Comparison of ENCODE assay signal across 28 cellular contexts in genomic region chr11:6567371-6567745, GRCh38. TPM values are rescaled to one million over a fixed set of nuclear protein-coding genes. Genes with fewer than 3 reads are reported as not detected.
DNase-seq lines count a peak whose midpoint lies in the region; ATAC-seq and TF ChIP-seq lines count a peak whose summit lies in the region.
"Had no signal": no experiment of that assay in that cellular context is flagged by ENCODE, and none has a peak within 500 bp of the region (broad histone marks: within the 10 kb centered on the region; RNA-seq: fewer than 3 reads in every experiment).

No MANE protein-coding gene starts in this region.

- H3K4me3 ChIP-seq in GM23338 (no peak overlapping the region), left ventricle myocardium inferior (no peak overlapping the region), prostate gland (no peak overlapping the region)
- H3K4me3 ChIP-seq: left lung, upper lobe of left lung had no signal

- CTCF ChIA-PET in activated CD8-positive, alpha-beta T cell treated with anti-CD3 and anti-CD28 coated beads, Interleukin-2, amount 10 ng/mL, durations not matched to agents 7 days and 5 days (lab: Charles Lee), result no interaction called here
- CTCF ChIA-PET in activated CD8-positive, alpha-beta T cell treated with anti-CD3 and anti-CD28 coated beads for 36 hours (lab: Charles Lee), result no interaction called here

- H3K9me3 ChIP-seq in left ventricle myocardium inferior (replicated peaks), result no peaks in the 10 kb centered on the region
- H3K9me3 ChIP-seq in prostate gland, result no peaks in the 10 kb centered on the region
- H3K9me3 ChIP-seq: left lung, upper lobe of left lung had no signal

- TF ChIP-seq CTCF in activated CD8-positive, alpha-beta T cell treated with anti-CD3 and anti-CD28 coated beads for 36 hours (IDR thresholded peaks at IDR 0.05), result no peak
- TF ChIP-seq CTCF in GM23338 (conservative IDR thresholded peaks at IDR 0.05; ENCODE audit: low read depth in 2 of 2), result no peak
- no peak for TF ChIP-seq CTCF in left ventricle myocardium inferior (IDR thresholded peaks at IDR 0.05; ENCODE audit: borderline replicate concordance)
- no peak for TF ChIP-seq CTCF in prostate gland (IDR thresholded peaks at IDR 0.05)

- no peak overlapping the region for H2AFZ ChIP-seq in GM23338

- peaks cover 6% of the 10 kb centered on the region; the same call in 1 of the 2 replicates for H3K4me1 ChIP-seq in GM23338 (ENCODE audit: insufficient read depth)
- peaks cover 34% of the 10 kb centered on the region for H3K4me1 ChIP-seq in left ventricle myocardium inferior
- H3K4me1 ChIP-seq in prostate gland (replicated peaks), result no peaks in the 10 kb centered on the region
- H3K4me1 ChIP-seq: left lung had no signal

- H4K20me1 ChIP-seq in GM23338 (replicated peaks; ENCODE audit: insufficient read depth), result no peaks in the 10 kb centered on the region

- no peak overlapping the region for H3K4me3 Mint-ChIP-seq in activated CD8-positive, alpha-beta T cell treated with anti-CD3 and anti-CD28 coated beads, Interleukin-2, amount 10 ng/mL, durations not matched to agents 7 days and 5 days
- H3K4me3 Mint-ChIP-seq in activated CD8-positive, alpha-beta T cell treated with anti-CD3 and anti-CD28 coated beads for 36 hours, result no peak overlapping the region
- no peak overlapping the region for H3K4me3 Mint-ChIP-seq in GM23338
- H3K4me3 Mint-ChIP-seq: activated CD4-positive, alpha-beta memory T cell treated with anti-CD3 and anti-CD28 coated beads for 36 hours; activated naive CD8-positive, alpha-beta T cell; IgD-negative memory B cell; naive thymus-derived CD4-positive, alpha-beta T cell; stimulated activated naive B cell treated with anti-CD40 and anti-IgM and Interleukin-4, amounts not matched to agents 10 μg/mL and 1 μg/mL and 100 μg/mL, for 72 hours; T-helper 17 cell had no signal

- TF ChIP-seq POLR2A in prostate gland (IDR thresholded peaks at IDR 0.05), result no peak

- no peak overlapping the region for H3K4me2 ChIP-seq in GM23338

- POLR2A ChIA-PET in activated CD8-positive, alpha-beta T cell treated with anti-CD3 and anti-CD28 coated beads, Interleukin-2, amount 10 ng/mL, durations not matched to agents 7 days and 5 days (lab: Charles Lee), result interaction anchor here (0.6 kb wide), 1 partner anchor 36 kb away, joined by 3 read pairs; no protein-coding TSS in a partner anchor
- POLR2A ChIA-PET in activated CD8-positive, alpha-beta T cell treated with anti-CD3 and anti-CD28 coated beads for 36 hours (lab: Charles Lee), result interaction anchor here (0.6 kb wide), 1 partner anchor 286 kb away, joined by 3 read pairs; no protein-coding TSS in a partner anchor

- no peaks in the 10 kb centered on the region for H3K27me3 Mint-ChIP-seq in activated CD8-positive, alpha-beta T cell treated with anti-CD3 and anti-CD28 coated beads, Interleukin-2, amount 10 ng/mL, durations not matched to agents 7 days and 5 days (ENCODE audit: low read depth)
- H3K27me3 Mint-ChIP-seq in activated CD8-positive, alpha-beta T cell treated with anti-CD3 and anti-CD28 coated beads for 36 hours, result no peaks in the 10 kb centered on the region
- H3K27me3 Mint-ChIP-seq in GM23338 (ENCODE audit: insufficient read depth, low read depth, poor library complexity), result peaks cover 14% of the 10 kb centered on the region
- H3K27me3 Mint-ChIP-seq: activated CD4-positive, alpha-beta memory T cell treated with anti-CD3 and anti-CD28 coated beads for 36 hours; activated naive CD8-positive, alpha-beta T cell; IgD-negative memory B cell; naive thymus-derived CD4-positive, alpha-beta T cell; stimulated activated naive B cell treated with anti-CD40 and anti-IgM and Interleukin-4, amounts not matched to agents 10 μg/mL and 1 μg/mL and 100 μg/mL, for 72 hours; T-helper 17 cell had no signal

- no peak overlapping the region for H3K27ac ChIP-seq in GM23338 (ENCODE audit: low read depth)
- H3K27ac ChIP-seq in left ventricle myocardium inferior (replicated peaks), result peak overlapping the region; percentile 51
- no peak overlapping the region for H3K27ac ChIP-seq in prostate gland
- H3K27ac ChIP-seq: epithelial cell of prostate, left lung, upper lobe of left lung had no signal

- ATAC-seq in activated CD8-positive, alpha-beta T cell treated with anti-CD3 and anti-CD28 coated beads, Interleukin-2, amount 10 ng/mL, durations not matched to agents 7 days and 5 days, result no peak
- no peak for ATAC-seq in activated CD8-positive, alpha-beta T cell treated with anti-CD3 and anti-CD28 coated beads for 36 hours
- no peak for ATAC-seq in GM23338
- ATAC-seq: left lung; PC-3; stimulated activated naive B cell treated with anti-CD40 and anti-IgM and Interleukin-4, amounts not matched to agents 10 μg/mL and 1 μg/mL and 100 μg/mL, for 72 hours; T-helper 17 cell had no signal

- no peaks in the 10 kb centered on the region for H3K36me3 ChIP-seq in GM23338 (ENCODE audit: insufficient read depth)
- no peaks in the 10 kb centered on the region for H3K36me3 ChIP-seq in left ventricle myocardium inferior
- no peaks in the 10 kb centered on the region for H3K36me3 ChIP-seq in prostate gland
- H3K36me3 ChIP-seq: upper lobe of left lung had no signal

- DNase-seq in activated CD8-positive, alpha-beta T cell treated with anti-CD3 and anti-CD28 coated beads, Interleukin-2, amount 10 ng/mL, durations not matched to agents 7 days and 5 days, result peak; percentile 11
- DNase-seq in activated CD8-positive, alpha-beta T cell treated with anti-CD3 and anti-CD28 coated beads for 36 hours, result no peak
- no peak for DNase-seq in GM23338 (ENCODE audit: low spot score)
- no peak for DNase-seq in left ventricle myocardium inferior
- DNase-seq in prostate gland (ENCODE audit: low spot score), result peak; percentile 33
- no peak for DNase-seq in activated naive CD4-positive, alpha-beta T cell treated with Interleukin-2 at 50 U/mL for 16 hours
- no peak for DNase-seq in NCI-H1930 (lab: John Stamatoyannopoulos, UW)
- no peak for DNase-seq in NCI-H345 (lab: John Stamatoyannopoulos, UW)
- DNase-seq: 8988T; activated CD4-positive, alpha-beta memory T cell treated with anti-CD3 and anti-CD28 coated beads for 36 hours; activated CD4-positive, alpha-beta T cell treated with anti-CD3 and anti-CD28 coated beads for 1 hour; COR-L47; cortex of kidney; effector memory CD4-positive, alpha-beta T cell; GDM1; left lung; naive thymus-derived CD4-positive, alpha-beta T cell; NCI-H1092 treated with DMSO at 0.1 percent for 48 hours; NCI-H1694 treated with DMSO at 0.1 percent for 48 hours; NCI-H524; NK-92 treated with Interleukin-12 subunit alpha and Interleukin-12 subunit beta, amount 100 ng/mL, for 24 hours; PC-3; stimulated activated naive B cell treated with anti-CD40 and anti-IgM and Interleukin-4, amounts not matched to agents 10 μg/mL and 1 μg/mL and 100 μg/mL, for 72 hours; T-helper 17 cell; upper lobe of left lung had no signal

- intact Hi-C loops in activated CD8-positive, alpha-beta T cell treated with anti-CD3 and anti-CD28 coated beads for 36 hours (cut with micrococcal nuclease), result no loop called here
- intact Hi-C loops in left ventricle myocardium inferior (cut with micrococcal nuclease), result no loop called here
- intact Hi-C loops in prostate gland (cut with DNase I), result no loop called here

- no peaks in the 10 kb centered on the region for H3K4me1 Mint-ChIP-seq in activated CD8-positive, alpha-beta T cell treated with anti-CD3 and anti-CD28 coated beads, Interleukin-2, amount 10 ng/mL, durations not matched to agents 7 days and 5 days (ENCODE audit: low read depth)
- H3K4me1 Mint-ChIP-seq in activated CD8-positive, alpha-beta T cell treated with anti-CD3 and anti-CD28 coated beads for 36 hours (ENCODE audit: low read depth), result no peaks in the 10 kb centered on the region
- peaks cover 27% of the 10 kb centered on the region for H3K4me1 Mint-ChIP-seq in GM23338

- peaks cover 13% of the 10 kb centered on the region for H3K36me3 Mint-ChIP-seq in activated CD8-positive, alpha-beta T cell treated with anti-CD3 and anti-CD28 coated beads, Interleukin-2, amount 10 ng/mL, durations not matched to agents 7 days and 5 days (ENCODE audit: low read depth)
- peaks cover 12% of the 10 kb centered on the region for H3K36me3 Mint-ChIP-seq in activated CD8-positive, alpha-beta T cell treated with anti-CD3 and anti-CD28 coated beads for 36 hours (ENCODE audit: low read depth)
- peaks cover 3% of the 10 kb centered on the region; the same call in 1 of the 3 replicates for H3K36me3 Mint-ChIP-seq in GM23338 (ENCODE audit: low read depth)
- H3K36me3 Mint-ChIP-seq: activated CD4-positive, alpha-beta memory T cell treated with anti-CD3 and anti-CD28 coated beads for 36 hours had no signal

- H3K27ac Mint-ChIP-seq in activated CD8-positive, alpha-beta T cell treated with anti-CD3 and anti-CD28 coated beads, Interleukin-2, amount 10 ng/mL, durations not matched to agents 7 days and 5 days, result no peak overlapping the region
- no peak overlapping the region for H3K27ac Mint-ChIP-seq in activated CD8-positive, alpha-beta T cell treated with anti-CD3 and anti-CD28 coated beads for 36 hours
- H3K27ac Mint-ChIP-seq in GM23338, result peak overlapping the region; percentile 53; the same call in 1 of the 2 replicates
- H3K27ac Mint-ChIP-seq: activated CD4-positive, alpha-beta memory T cell treated with anti-CD3 and anti-CD28 coated beads for 36 hours; activated naive CD8-positive, alpha-beta T cell; IgD-negative memory B cell; naive thymus-derived CD4-positive, alpha-beta T cell; stimulated activated naive B cell treated with anti-CD40 and anti-IgM and Interleukin-4, amounts not matched to agents 10 μg/mL and 1 μg/mL and 100 μg/mL, for 72 hours; T-helper 17 cell had no signal

- H3K27me3 ChIP-seq in GM23338 (ENCODE audit: insufficient read depth) (peaks cover 10% of the 10 kb centered on the region; the same call in 1 of the 2 replicates), left ventricle myocardium inferior (ENCODE audit: low read depth) (no peaks in the 10 kb centered on the region), prostate gland (replicated peaks; ENCODE audit: insufficient read depth) (no peaks in the 10 kb centered on the region)
- H3K27me3 ChIP-seq: upper lobe of left lung had no signal

- no peaks in the 10 kb centered on the region for H3K9me3 Mint-ChIP-seq in activated CD8-positive, alpha-beta T cell treated with anti-CD3 and anti-CD28 coated beads, Interleukin-2, amount 10 ng/mL, durations not matched to agents 7 days and 5 days (ENCODE audit: insufficient read depth)
- no peaks in the 10 kb centered on the region for H3K9me3 Mint-ChIP-seq in activated CD8-positive, alpha-beta T cell treated with anti-CD3 and anti-CD28 coated beads for 36 hours
- no peaks in the 10 kb centered on the region for H3K9me3 Mint-ChIP-seq in GM23338
- H3K9me3 Mint-ChIP-seq: activated CD4-positive, alpha-beta memory T cell treated with anti-CD3 and anti-CD28 coated beads for 36 hours; IgD-negative memory B cell; naive thymus-derived CD4-positive, alpha-beta T cell; stimulated activated naive B cell treated with anti-CD40 and anti-IgM and Interleukin-4, amounts not matched to agents 10 μg/mL and 1 μg/mL and 100 μg/mL, for 72 hours had no signal

- H3K79me2 ChIP-seq in GM23338 (replicated peaks; ENCODE audit: insufficient read depth), result no peaks in the 10 kb centered on the region

- no peaks in the 10 kb centered on the region for H3F3A ChIP-seq in GM23338 (replicated peaks; ENCODE audit: low read depth)

- 74% methylated on average over 7 of the region's 7 CpGs for WGBS in prostate gland

- H3K9me2 ChIP-seq in GM23338 (ENCODE audit: insufficient read depth), result no peaks in the 10 kb centered on the region

RNA-seq across cellular contexts. Expression of gene RRP8, which starts 36.1 kb away (rescaled TPM):
- total RNA-seq in activated CD8-positive, alpha-beta T cell treated with anti-CD3 and anti-CD28 coated beads, Interleukin-2, amount 10 ng/mL, durations not matched to agents 7 days and 5 days, result 10 to 100 TPM; 28.6 to 29.8 TPM
- 10 to 100 TPM; 39.6 to 43.1 TPM for total RNA-seq in activated CD8-positive, alpha-beta T cell treated with anti-CD3 and anti-CD28 coated beads for 36 hours
- total RNA-seq in GM23338 (2014; rRNA removed; shearing (Covaris generic)), result 7.4 and 9.8 TPM in 2 replicates
- polyA plus RNA-seq in GM23338 (2016; fragmentation: Nextera tagmentation; extraction: Ambion mirVana), result 13.5 and 13.7 TPM in 2 replicates
- total RNA-seq in left ventricle myocardium inferior (19.2 TPM), prostate gland (10 to 100 TPM; 16.4 to 16.6 TPM)

RNA-seq across cellular contexts. Expression of gene ILK, which starts 36.2 kb away (rescaled TPM):
- 100 to 1,000 TPM; 195 to 197 TPM for total RNA-seq in activated CD8-positive, alpha-beta T cell treated with anti-CD3 and anti-CD28 coated beads, Interleukin-2, amount 10 ng/mL, durations not matched to agents 7 days and 5 days
- total RNA-seq in activated CD8-positive, alpha-beta T cell treated with anti-CD3 and anti-CD28 coated beads for 36 hours, result 10 to 100 TPM; 70.6 to 71.7 TPM
- total RNA-seq in GM23338 (2014; rRNA removed; shearing (Covaris generic)), result 75.1 and 91.0 TPM in 2 replicates
- 62.6 and 64.5 TPM in 2 replicates for polyA plus RNA-seq in GM23338 (2016; fragmentation: Nextera tagmentation; extraction: Ambion mirVana)
- total RNA-seq in left ventricle myocardium inferior, result 192 TPM
- total RNA-seq in prostate gland, result 100 to 1,000 TPM; 172 to 195 TPM

RNA-seq across cellular contexts. Expression of gene TAF10, which starts 44.7 kb away (rescaled TPM):
- total RNA-seq in activated CD8-positive, alpha-beta T cell treated with anti-CD3 and anti-CD28 coated beads, Interleukin-2, amount 10 ng/mL, durations not matched to agents 7 days and 5 days, result 100 to 1,000 TPM; 140 to 156 TPM
- 100 to 1,000 TPM; 151 to 160 TPM for total RNA-seq in activated CD8-positive, alpha-beta T cell treated with anti-CD3 and anti-CD28 coated beads for 36 hours
- 102 and 108 TPM in 2 replicates for total RNA-seq in GM23338 (2014; rRNA removed; shearing (Covaris generic))
- 253 and 277 TPM in 2 replicates for polyA plus RNA-seq in GM23338 (2016; fragmentation: Nextera tagmentation; extraction: Ambion mirVana)
- 106 TPM for total RNA-seq in left ventricle myocardium inferior
- total RNA-seq in prostate gland, result 100 to 1,000 TPM; 130 to 193 TPM

RNA-seq across cellular contexts. Expression of gene TPP1, which starts 51.9 kb away (rescaled TPM):
- total RNA-seq in activated CD8-positive, alpha-beta T cell treated with anti-CD3 and anti-CD28 coated beads, Interleukin-2, amount 10 ng/mL, durations not matched to agents 7 days and 5 days, result 10 to 100 TPM; 74.1 to 78.9 TPM
- 10 to 100 TPM; 28.1 to 31.4 TPM for total RNA-seq in activated CD8-positive, alpha-beta T cell treated with anti-CD3 and anti-CD28 coated beads for 36 hours
- total RNA-seq in GM23338 (2014; rRNA removed; shearing (Covaris generic)), result 49.7 and 73.5 TPM in 2 replicates
- polyA plus RNA-seq in GM23338 (2016; fragmentation: Nextera tagmentation; extraction: Ambion mirVana), result 18.7 and 21.7 TPM in 2 replicates
- 84.2 TPM for total RNA-seq in left ventricle myocardium inferior
- total RNA-seq in prostate gland, result 100 to 1,000 TPM in 1 of 2 donors, 10 to 100 TPM in 1; 94.6 to 147 TPM

Comparison
In these comparisons a context has a peak if more than half of its experiments do, and no peak if none do; other contexts are left out.
1. DNase-seq: peak in activated CD8-positive, alpha-beta T cell treated with anti-CD3 and anti-CD28 coated beads, Interleukin-2, amount 10 ng/mL, durations not matched to agents 7 days and 5 days (single experiment) and prostate gland (single experiment); none in activated CD8-positive, alpha-beta T cell treated with anti-CD3 and anti-CD28 coated beads for 36 hours (single experiment), GM23338 (single experiment), left ventricle myocardium inferior (single experiment), activated naive CD4-positive, alpha-beta T cell treated with Interleukin-2 at 50 U/mL for 16 hours (single experiment), NCI-H1930 (0 of 2) and NCI-H345 (single experiment).